Comparison of ENCODE assay signal across 26 cellular contexts in the genomic region with DNA sequence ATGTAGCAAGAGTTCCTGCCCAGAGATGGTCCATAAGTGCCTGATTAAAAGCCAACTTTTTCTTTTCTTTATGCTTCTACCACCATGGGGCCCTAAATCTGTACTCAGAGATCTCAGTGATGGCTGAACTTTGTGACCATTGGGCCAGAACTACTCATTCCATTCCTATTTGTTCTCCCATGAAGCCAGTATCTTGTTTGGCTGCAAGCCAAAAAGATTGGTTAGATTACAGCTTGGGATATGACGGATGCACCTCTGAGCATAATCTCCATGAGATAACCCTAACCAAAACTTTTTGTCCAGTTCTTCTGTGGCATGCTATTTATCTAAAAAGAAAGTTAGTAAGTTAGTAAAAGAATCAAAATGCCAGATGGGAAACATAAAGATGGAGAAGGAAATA.
"Had no signal": no experiment of that assay in that cellular context is flagged by ENCODE, and none has a peak within 500 bp of the region (broad histone marks: within the 10 kb centered on the region; RNA-seq: fewer than 3 reads in every experiment).

No MANE protein-coding gene starts in this region.

- H3K27me3 Mint-ChIP-seq: activated naive CD4-positive, alpha-beta T cell treated with anti-CD3 and anti-CD28 coated beads, Interleukin-2, amount 50 U/mL, for 24 hours; brain; T-helper 17 cell had no signal

- H3K4me3 Mint-ChIP-seq: activated CD8-positive, alpha-beta T cell treated with anti-CD3 and anti-CD28 coated beads, Interleukin-2, amount 10 ng/mL, durations not matched to agents 7 days and 5 days; activated naive CD4-positive, alpha-beta T cell treated with anti-CD3 and anti-CD28 coated beads, Interleukin-2, amount 50 U/mL, for 24 hours; brain; T-helper 17 cell; WTC11 had no signal

- H3K4me2 ChIP-seq: KMS-11 had no signal

- H3K9me3 ChIP-seq: ascending aorta, SJSA1 had no signal

- H3K9ac ChIP-seq: KMS-11 had no signal

- H3K4me1 Mint-ChIP-seq: activated naive CD4-positive, alpha-beta T cell treated with anti-CD3 and anti-CD28 coated beads, Interleukin-2, amount 50 U/mL, for 24 hours; T-helper 17 cell had no signal

- ATAC-seq: activated CD8-positive, alpha-beta T cell treated with anti-CD3 and anti-CD28 coated beads, Interleukin-2, amount 10 ng/mL, durations not matched to agents 7 days and 5 days; T-helper 17 cell; WTC11 had no signal

- H3K36me3 Mint-ChIP-seq: activated naive CD4-positive, alpha-beta T cell treated with anti-CD3 and anti-CD28 coated beads, Interleukin-2, amount 50 U/mL, for 24 hours had no signal

- DNase-seq: activated CD4-positive, alpha-beta T cell treated with anti-CD3 and anti-CD28 coated beads for 48 hours; activated CD4-positive, alpha-beta T cell treated with anti-CD3 and anti-CD28 coated beads, Interleukin-2, amount 50 U/mL, for 4 hours; activated CD4-positive, CD25-positive, alpha-beta regulatory T cell treated with anti-CD3 and anti-CD28 coated beads, Interleukin-2, amount 50 U/mL, for 72 hours; activated CD8-positive, alpha-beta memory T cell treated with anti-CD3 and anti-CD28 coated beads, Interleukin-2, amount 50 U/mL, for 48 hours; activated CD8-positive, alpha-beta T cell treated with anti-CD3 and anti-CD28 coated beads, Interleukin-2, amount 10 ng/mL, durations not matched to agents 7 days and 5 days; activated T-cell treated with anti-CD3 and anti-CD28 coated beads, Interleukin-2, amount 50 U/mL, for 1 hour; amniotic stem cell; MM.1S; NCI-H1105; NCI-H1436; NCI-H1694 treated with DMSO at 0.1 percent for 48 hours; NCI-H2081 treated with DMSO at 0.1 percent for 48 hours; NCI-H446; NCI-H524 treated with DMSO at 0.1 percent for 48 hours; NCI-H748 treated with DMSO at 0.1 percent for 48 hours; SHP77; T-helper 17 cell; T-helper 9 cell had no signal

- H3K27me3 ChIP-seq: ascending aorta, cardiac muscle cell, SJSA1 had no signal

- H3K4me1 ChIP-seq: ascending aorta, SJSA1 had no signal

- H3K27ac ChIP-seq: ascending aorta, cardiac muscle cell, KMS-11, RWPE1, SJSA1 had no signal

- H3K36me3 ChIP-seq: ascending aorta, cardiac muscle cell, SJSA1 had no signal

- H3K27ac Mint-ChIP-seq: activated CD8-positive, alpha-beta T cell treated with anti-CD3 and anti-CD28 coated beads, Interleukin-2, amount 10 ng/mL, durations not matched to agents 7 days and 5 days; activated naive CD4-positive, alpha-beta T cell treated with anti-CD3 and anti-CD28 coated beads, Interleukin-2, amount 50 U/mL, for 24 hours; T-helper 17 cell; WTC11 had no signal

- H3K4me3 ChIP-seq: ascending aorta, cardiac muscle cell, SJSA1 had no signal
